ENCODE assay signal across 24 cellular contexts in the genomic region with DNA sequence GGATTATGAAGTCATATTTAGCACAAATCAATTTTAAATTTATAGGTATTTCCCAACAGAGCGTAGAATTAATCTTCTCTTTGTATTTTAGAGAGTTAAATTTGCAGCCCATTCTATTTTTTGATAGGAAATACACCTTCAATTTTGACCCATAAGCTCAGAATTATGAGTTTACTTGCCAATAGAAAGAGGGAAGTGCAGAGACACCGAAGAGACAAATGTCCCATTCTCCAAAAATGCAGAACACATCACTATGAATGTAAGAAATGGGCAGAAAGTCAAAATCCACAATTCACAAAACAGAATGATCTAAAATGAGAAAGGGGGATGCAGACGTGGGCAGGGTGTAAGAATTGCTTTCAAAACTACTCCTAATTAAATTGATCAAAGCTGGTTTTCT.
"Had no signal": no experiment of that assay in that cellular context is flagged by ENCODE, and none has a peak within 500 bp of the region (broad histone marks: within the 10 kb centered on the region; RNA-seq: fewer than 3 reads in every experiment).

No MANE protein-coding gene starts in this region.

- ATAC-seq: activated CD4-positive, alpha-beta T cell treated with anti-CD3 and anti-CD28 coated beads for 36 hours; activated CD4-positive, CD25-positive, alpha-beta regulatory T cell treated with anti-CD3 and anti-CD28 coated beads, Interleukin-2, amount 50 U/mL, for 24 hours; activated naive CD4-positive, alpha-beta T cell treated with anti-CD3 and anti-CD28 coated beads, Interleukin-2, amount 50 U/mL, for 72 hours; activated T-cell treated with anti-CD3 and anti-CD28 coated beads, Interleukin-2, amount 50 U/mL, for 4 hours; body of pancreas; WTC11 had no signal

- DNase-seq: activated CD4-positive, alpha-beta memory T cell treated with anti-CD3 and anti-CD28 coated beads for 36 hours; activated CD4-positive, alpha-beta T cell treated with anti-CD3 and anti-CD28 coated beads for 36 hours; activated CD4-positive, alpha-beta T cell treated with anti-CD3 and anti-CD28 coated beads, Interleukin-2, amount 10 ng/mL, durations not matched to agents 7 days and 5 days; activated CD8-positive, alpha-beta memory T cell treated with anti-CD3 and anti-CD28 coated beads, Interleukin-2, amount 50 U/mL, for 4 hours; activated gamma-delta T cell treated with Interleukin-2 at 50 U/mL for 16 hours; activated naive CD4-positive, alpha-beta T cell treated with anti-CD3 and anti-CD28 coated beads for 36 hours; activated T-cell treated with anti-CD3 and anti-CD28 coated beads for 4 hours; activated T-cell treated with anti-CD3 and anti-CD28 coated beads, Interleukin-2, amount 50 U/mL, for 4 hours; adrenal gland; body of pancreas; MG63; NCI-H1048; NCI-H1105 treated with DMSO at 0.1 percent for 48 hours; NCI-H1436; NCI-H1694; NCI-H1930; NCI-H2081 treated with DMSO at 0.1 percent for 48 hours; NCI-H226; NCI-H524 treated with DMSO at 0.1 percent for 48 hours; PC-9; Right ventricle myocardium superior had no signal
